ENCODE assay signal across 8 cellular contexts in genomic region chr5:180807654-180808414, GRCh38. TPM values are rescaled to one million over a fixed set of nuclear protein-coding genes. Genes with fewer than 3 reads are reported as not detected.
A peak's percentile ranks its signal among the peaks of the same experiment; 100 is the strongest.
DNase-seq lines count a peak whose midpoint lies in the region; ATAC-seq lines count a peak whose summit lies in the region.
"Had no signal": no experiment of that assay in that cellular context is flagged by ENCODE, and none has a peak within 500 bp of the region (broad histone marks: within the 10 kb centered on the region; RNA-seq: fewer than 3 reads in every experiment).

No MANE protein-coding gene starts in this region.

- peaks cover 21% of the 10 kb centered on the region for H3K36me3 Mint-ChIP-seq in activated T-helper 1 cell treated with anti-CD3 and anti-CD28 coated beads, Interleukin-12 subunit alpha, Interleukin-12 subunit beta, Interleukin-2, Interleukin-4 antibody, amounts not matched to agents 30 ng/mL and 10 ng/mL and 1 ng/mL, durations not matched to agents 14 hours and 24 hours and 36 hours (ENCODE audit: low read depth)
- H3K36me3 Mint-ChIP-seq in immature natural killer cell, result peaks cover 0 to 5% (median 3%) of the 10 kb centered on the region in 3 donors

- no peaks in the 10 kb centered on the region for H3K27me3 Mint-ChIP-seq in activated T-helper 1 cell treated with anti-CD3 and anti-CD28 coated beads, Interleukin-12 subunit alpha, Interleukin-12 subunit beta, Interleukin-2, Interleukin-4 antibody, amounts not matched to agents 30 ng/mL and 10 ng/mL and 1 ng/mL, durations not matched to agents 14 hours and 24 hours and 36 hours (ENCODE audit: insufficient read depth)
- H3K27me3 Mint-ChIP-seq in immature natural killer cell (ENCODE audit: low read depth in 3 of 3), result peaks cover 20 to 37% (median 25%) of the 10 kb centered on the region in 3 donors

- H3K9me3 Mint-ChIP-seq in activated T-helper 1 cell treated with anti-CD3 and anti-CD28 coated beads, Interleukin-12 subunit alpha, Interleukin-12 subunit beta, Interleukin-2, Interleukin-4 antibody, amounts not matched to agents 30 ng/mL and 10 ng/mL and 1 ng/mL, durations not matched to agents 14 hours and 24 hours and 36 hours, result no peaks in the 10 kb centered on the region
- no peaks in the 10 kb centered on the region for H3K9me3 Mint-ChIP-seq in immature natural killer cell

- H3K27ac Mint-ChIP-seq in activated T-helper 1 cell treated with anti-CD3 and anti-CD28 coated beads, Interleukin-12 subunit alpha, Interleukin-12 subunit beta, Interleukin-2, Interleukin-4 antibody, amounts not matched to agents 30 ng/mL and 10 ng/mL and 1 ng/mL, durations not matched to agents 14 hours and 24 hours and 36 hours, result peak overlapping the region; percentile 99
- peak overlapping the region; percentile 94 to 99 (median 97) for H3K27ac Mint-ChIP-seq in immature natural killer cell

- H3K4me1 ChIP-seq in HUES48 (ENCODE audit: control insufficient read depth, insufficient read depth, low read length), result peaks cover 31% of the 10 kb centered on the region
- peaks cover 71% of the 10 kb centered on the region for H3K4me1 ChIP-seq in stomach smooth muscle (ENCODE audit: control insufficient read depth, insufficient read depth, low read length)

- H3K4me3 ChIP-seq in HUES48 (ENCODE audit: low read depth, low read length) (peak overlapping the region; percentile 89; the same call in 1 of the 2 replicates), stomach smooth muscle (ENCODE audit: low read length in 2 of 2) (peak overlapping the region; percentile 90 to 94)

- H3K9ac ChIP-seq in HUES48 (ENCODE audit: low read depth, low read length), result no peak overlapping the region
- peak overlapping the region; percentile 0 to 43 for H3K9ac ChIP-seq in stomach smooth muscle (ENCODE audit: low read length in 2 of 2)

- intact Hi-C loops in activated T-helper 1 cell treated with anti-CD3 and anti-CD28 coated beads, Interleukin-12 subunit alpha, Interleukin-12 subunit beta, Interleukin-2, Interleukin-4 antibody, amounts not matched to agents 30 ng/mL and 10 ng/mL and 1 ng/mL, durations not matched to agents 14 hours and 24 hours and 36 hours (cut with micrococcal nuclease), result loop anchor here (5.0 to 10.0 kb wide), 2 partner anchors 377 to 434 kb away; partner anchors contain the start of gene RACK1

- peak overlapping the region; percentile 84 for H3K4me3 Mint-ChIP-seq in activated T-helper 1 cell treated with anti-CD3 and anti-CD28 coated beads, Interleukin-12 subunit alpha, Interleukin-12 subunit beta, Interleukin-2, Interleukin-4 antibody, amounts not matched to agents 30 ng/mL and 10 ng/mL and 1 ng/mL, durations not matched to agents 14 hours and 24 hours and 36 hours
- H3K4me3 Mint-ChIP-seq in immature natural killer cell, result peak overlapping the region; percentile 60 to 98 (median 74)

- DNase-seq in activated T-helper 1 cell treated with anti-CD3 and anti-CD28 coated beads, Interleukin-12 subunit alpha, Interleukin-12 subunit beta, Interleukin-2, Interleukin-4 antibody, amounts not matched to agents 30 ng/mL and 10 ng/mL and 1 ng/mL, durations not matched to agents 14 hours and 24 hours and 36 hours (ENCODE audit: low spot score), result no peak
- DNase-seq in immature natural killer cell, result no peak
- no peak for DNase-seq in activated CD4-positive, CD25-positive, alpha-beta regulatory T cell (lab: John Stamatoyannopoulos, UW)
- DNase-seq: occipital lobe had no signal

- no peaks in the 10 kb centered on the region for H3K9me3 ChIP-seq in HUES48 (ENCODE audit: control insufficient read depth, insufficient read depth, low read length)
- no peaks in the 10 kb centered on the region for H3K9me3 ChIP-seq in stomach smooth muscle (ENCODE audit: control insufficient read depth in 2 of 2, low read length in 2 of 2)

- H3K27ac ChIP-seq in HUES48 (ENCODE audit: low read depth, low read length) (no peak overlapping the region), stomach smooth muscle (ENCODE audit: low read length) (peak overlapping the region; percentile 12)

- ATAC-seq in HG02870 (IDR thresholded peaks at IDR 0.05; ENCODE audit: unreplicated experiment) (no peak), HG03342 (IDR thresholded peaks at IDR 0.05; ENCODE audit: unreplicated experiment) (no peak)

- H3K36me3 ChIP-seq in HUES48 (ENCODE audit: control insufficient read depth, insufficient read depth, low read length) (peaks cover 13% of the 10 kb centered on the region; the same call in 1 of the 2 replicates), stomach smooth muscle (ENCODE audit: control insufficient read depth in 2 of 2, insufficient read depth in 2 of 2, low read length in 2 of 2) (peaks cover 0 to 4% of the 10 kb centered on the region in 2 donors)

- H3K27me3 ChIP-seq in HUES48 (ENCODE audit: control insufficient read depth, insufficient read depth, low read length) (no peaks in the 10 kb centered on the region), stomach smooth muscle (ENCODE audit: control insufficient read depth in 1 of 2, insufficient read depth in 2 of 2, low read length in 2 of 2) (no peaks in the 10 kb centered on the region)

- H3K4me1 Mint-ChIP-seq in activated T-helper 1 cell treated with anti-CD3 and anti-CD28 coated beads, Interleukin-12 subunit alpha, Interleukin-12 subunit beta, Interleukin-2, Interleukin-4 antibody, amounts not matched to agents 30 ng/mL and 10 ng/mL and 1 ng/mL, durations not matched to agents 14 hours and 24 hours and 36 hours (ENCODE audit: low read depth), result peaks cover 74% of the 10 kb centered on the region
- H3K4me1 Mint-ChIP-seq in immature natural killer cell, result peaks cover 74 to 77% of the 10 kb centered on the region in 2 donors

RNA-seq across cellular contexts. Expression of gene MGAT1, which starts 5.2 kb away (rescaled TPM):
- 106 and 107 TPM in 2 replicates for total RNA-seq in activated T-helper 1 cell treated with anti-CD3 and anti-CD28 coated beads, Interleukin-12 subunit alpha, Interleukin-12 subunit beta, Interleukin-2, Interleukin-4 antibody, amounts not matched to agents 30 ng/mL and 10 ng/mL and 1 ng/mL, durations not matched to agents 14 hours and 24 hours and 36 hours
- polyA plus RNA-seq in immature natural killer cell, result 100 to 1,000 TPM; 220 to 241 (median 238) TPM

RNA-seq across cellular contexts. Expression of gene ZFP62, which starts 53.2 kb away (rescaled TPM):
- total RNA-seq in activated T-helper 1 cell treated with anti-CD3 and anti-CD28 coated beads, Interleukin-12 subunit alpha, Interleukin-12 subunit beta, Interleukin-2, Interleukin-4 antibody, amounts not matched to agents 30 ng/mL and 10 ng/mL and 1 ng/mL, durations not matched to agents 14 hours and 24 hours and 36 hours, result 28.4 and 28.5 TPM in 2 replicates
- polyA plus RNA-seq in immature natural killer cell, result 1 to 10 TPM; 7.4 to 9.8 (median 8.9) TPM
